11 cellular contexts compared by ENCODE assay signal in genomic region chr11:16184588-16184987, GRCh38.
DNase-seq lines count a peak whose midpoint lies in the region; ATAC-seq and TF ChIP-seq lines count a peak whose summit lies in the region.
"Had no signal": no experiment of that assay in that cellular context is flagged by ENCODE, and none has a peak within 500 bp of the region (broad histone marks: within the 10 kb centered on the region; RNA-seq: fewer than 3 reads in every experiment).

No MANE protein-coding gene starts in this region.

- no peaks in the 10 kb centered on the region for H3K27me3 Mint-ChIP-seq in naive thymus-derived CD4-positive, alpha-beta T cell
- H3K27me3 Mint-ChIP-seq: stimulated activated naive B cell treated with anti-CD40 and anti-IgM and Interleukin-4, amounts not matched to agents 10 μg/mL and 1 μg/mL and 100 μg/mL, for 72 hours had no signal

- H3K36me3 ChIP-seq in osteoblast (ENCODE audit: insufficient read depth, low read length) = no peaks in the 10 kb centered on the region
- H3K36me3 ChIP-seq in naive thymus-derived CD4-positive, alpha-beta T cell (ENCODE audit: control insufficient read depth in 2 of 3, insufficient read depth in 3 of 3, low read length in 3 of 3) = no peaks in the 10 kb centered on the region
- H3K36me3 ChIP-seq: neutrophil had no signal

- H3K4me3 ChIP-seq in epithelial cell of esophagus (ENCODE audit: low read length) (no peak overlapping the region), osteoblast (ENCODE audit: insufficient read depth, low read length) (no peak overlapping the region)
- H3K4me3 ChIP-seq in naive thymus-derived CD4-positive, alpha-beta T cell (ENCODE audit: low read length) = no peak overlapping the region

- no peak overlapping the region for H2AFZ ChIP-seq in osteoblast (ENCODE audit: low read length)

- no peak overlapping the region for H3K4me2 ChIP-seq in osteoblast (ENCODE audit: insufficient read depth, low read length)

- POLR2A ChIA-PET in naive thymus-derived CD4-positive, alpha-beta T cell (lab: Charles Lee) = no interaction called here

- H3K9me3 Mint-ChIP-seq in naive thymus-derived CD4-positive, alpha-beta T cell = peaks cover 0 to 4% (median 0%) of the 10 kb centered on the region in 11 donors
- H3K9me3 Mint-ChIP-seq: stimulated activated naive B cell treated with anti-CD40 and anti-IgM and Interleukin-4, amounts not matched to agents 10 μg/mL and 1 μg/mL and 100 μg/mL, for 72 hours had no signal

- peak; percentile 85 for DNase-seq in EL
- peak; percentile 80 for DNase-seq in NCI-H748 (lab: John Stamatoyannopoulos, UW; ENCODE audit: unreplicated experiment)
- DNase-seq in epithelial cell of esophagus (ENCODE audit: low read depth) = peak; percentile 82
- peak; percentile 81 for DNase-seq in osteoblast (ENCODE audit: insufficient read length, low spot score, missing footprints)
- DNase-seq in D341Med (ENCODE audit: low spot score) = no peak
- DNase-seq in naive thymus-derived CD4-positive, alpha-beta T cell = no peak
- no peak for DNase-seq in middle frontal gyrus (ENCODE audit: extremely low spot score, low spot score)
- DNase-seq: RPMI8226; stimulated activated naive B cell treated with anti-CD40 and anti-IgM and Interleukin-4, amounts not matched to agents 10 μg/mL and 1 μg/mL and 100 μg/mL, for 72 hours had no signal

- no peaks in the 10 kb centered on the region for H3K9me3 ChIP-seq in osteoblast (ENCODE audit: low read depth, low read length)
- H3K9me3 ChIP-seq in naive thymus-derived CD4-positive, alpha-beta T cell (ENCODE audit: control insufficient read depth in 2 of 3, low read length in 3 of 3) = no peaks in the 10 kb centered on the region
- H3K9me3 ChIP-seq: neutrophil had no signal

- H4K20me1 ChIP-seq in osteoblast (ENCODE audit: insufficient read depth, low read length) = no peaks in the 10 kb centered on the region

- H3K27ac ChIP-seq in osteoblast (ENCODE audit: low read depth, low read length) = no peak overlapping the region
- H3K27ac ChIP-seq in naive thymus-derived CD4-positive, alpha-beta T cell (ENCODE audit: low read depth, low read length) = no peak overlapping the region
- H3K27ac ChIP-seq: neutrophil had no signal

- H3K79me2 ChIP-seq in osteoblast (ENCODE audit: insufficient read depth, low read length) = no peaks in the 10 kb centered on the region

- no peaks in the 10 kb centered on the region for H3K27me3 ChIP-seq in osteoblast (ENCODE audit: insufficient read depth, low read length)
- H3K27me3 ChIP-seq in naive thymus-derived CD4-positive, alpha-beta T cell (ENCODE audit: control insufficient read depth in 2 of 2, insufficient read depth in 2 of 2, low read length in 2 of 2) = no peaks in the 10 kb centered on the region
- H3K27me3 ChIP-seq: neutrophil had no signal

- peaks cover 12% of the 10 kb centered on the region for H3K4me1 ChIP-seq in osteoblast (ENCODE audit: insufficient read depth, low read length)
- no peaks in the 10 kb centered on the region for H3K4me1 ChIP-seq in naive thymus-derived CD4-positive, alpha-beta T cell (ENCODE audit: control insufficient read depth in 2 of 2, insufficient read depth in 2 of 2, low read length in 2 of 2)

- ATAC-seq in naive thymus-derived CD4-positive, alpha-beta T cell = no peak
- no peak for ATAC-seq in HG03175 (IDR thresholded peaks at IDR 0.05; ENCODE audit: unreplicated experiment)
- ATAC-seq: stimulated activated naive B cell treated with anti-CD40 and anti-IgM and Interleukin-4, amounts not matched to agents 10 μg/mL and 1 μg/mL and 100 μg/mL, for 72 hours had no signal

- H3K4me3 Mint-ChIP-seq in naive thymus-derived CD4-positive, alpha-beta T cell = no peak overlapping the region
- H3K4me3 Mint-ChIP-seq: stimulated activated naive B cell treated with anti-CD40 and anti-IgM and Interleukin-4, amounts not matched to agents 10 μg/mL and 1 μg/mL and 100 μg/mL, for 72 hours had no signal

- intact Hi-C loops in naive thymus-derived CD4-positive, alpha-beta T cell (cut with micrococcal nuclease) = no loop called here

- H3K36me3 Mint-ChIP-seq in naive thymus-derived CD4-positive, alpha-beta T cell = no peaks in the 10 kb centered on the region
- H3K36me3 Mint-ChIP-seq: stimulated activated naive B cell treated with anti-CD40 and anti-IgM and Interleukin-4, amounts not matched to agents 10 μg/mL and 1 μg/mL and 100 μg/mL, for 72 hours had no signal

- no peak overlapping the region for H3K27ac Mint-ChIP-seq in naive thymus-derived CD4-positive, alpha-beta T cell
- H3K27ac Mint-ChIP-seq: stimulated activated naive B cell treated with anti-CD40 and anti-IgM and Interleukin-4, amounts not matched to agents 10 μg/mL and 1 μg/mL and 100 μg/mL, for 72 hours had no signal

- CTCF ChIA-PET in naive thymus-derived CD4-positive, alpha-beta T cell (lab: Charles Lee) = no interaction called here

- H3K4me1 Mint-ChIP-seq in naive thymus-derived CD4-positive, alpha-beta T cell = no peaks in the 10 kb centered on the region
- H3K4me1 Mint-ChIP-seq: stimulated activated naive B cell treated with anti-CD40 and anti-IgM and Interleukin-4, amounts not matched to agents 10 μg/mL and 1 μg/mL and 100 μg/mL, for 72 hours had no signal

- TF ChIP-seq CTCF in epithelial cell of esophagus (IDR thresholded peaks at IDR 0.05; ENCODE audit: insufficient read depth, low read depth, low read length, missing control alignments) = no peak
- TF ChIP-seq CTCF in osteoblast (IDR thresholded peaks at IDR 0.05; ENCODE audit: extremely low read depth, low read depth, low read length) = no peak

Comparison
In these comparisons a context has a peak if more than half of its experiments do, and no peak if none do; other contexts are left out.
1. DNase-seq: peak in EL (single experiment), NCI-H748 (single experiment), epithelial cell of esophagus (single experiment) and osteoblast (single experiment); none in D341Med (single experiment), naive thymus-derived CD4-positive, alpha-beta T cell (0 of 9) and middle frontal gyrus (single experiment).